Comparison of ENCODE assay signal across 22 cellular contexts in genomic region chr6:143151381-143151780, GRCh38.
"Had no signal": no experiment of that assay in that cellular context is flagged by ENCODE, and none has a peak within 500 bp of the region (broad histone marks: within the 10 kb centered on the region; RNA-seq: fewer than 3 reads in every experiment).

No MANE protein-coding gene starts in this region.

- ATAC-seq: stimulated activated effector memory CD8-positive, alpha-beta T cell treated with anti-CD3 and anti-CD28 coated beads, Interleukin-12 subunit alpha, Interleukin-12 subunit beta, amount 100 ng/mL, for 72 hours; stimulated activated memory B cell treated with anti-CD40 and anti-IgM and Interleukin-4, amounts not matched to agents 10 μg/mL and 1 μg/mL and 100 μg/mL, for 72 hours; stimulated activated naive B cell treated with anti-CD40 and anti-IgM and Interleukin-4, amounts not matched to agents 10 μg/mL and 1 μg/mL and 100 μg/mL, for 72 hours; stimulated activated naive CD8-positive, alpha-beta T cell treated with anti-CD3 and anti-CD28 coated beads, Interleukin-15, amount 100 ng/mL, for 72 hours; stimulated activated naive CD8-positive, alpha-beta T cell treated with anti-CD3 and anti-CD28 coated beads, Interleukin-15, Interleukin-2, amounts not matched to agents 100 U/mL and 50 U/mL, for 24 hours; upper lobe of right lung had no signal

- DNase-seq: stimulated activated CD4-positive, alpha-beta T cell treated with anti-CD3 and anti-CD28 coated beads, Interleukin-2, amount 100 ng/mL, for 48 hours; stimulated activated CD4-positive, alpha-beta T cell treated with anti-CD3 and anti-CD28 coated beads, Interleukin-4, amount 100 ng/mL, for 1 hour; stimulated activated CD4-positive, alpha-beta T cell treated with anti-CD3 and anti-CD28 coated beads, Interleukin-4, amount 100 ng/mL, for 24 hours; stimulated activated CD4-positive, alpha-beta T cell treated with anti-CD3 and anti-CD28 coated beads, Interleukin-4, amount 100 ng/mL, for 4 hours; stimulated activated CD8-positive, alpha-beta memory T cell treated with anti-CD3 and anti-CD28 coated beads, Interleukin-4, amount 100 ng/mL, for 48 hours; stimulated activated naive B cell treated with anti-CD40 and anti-IgM and Interleukin-4, amounts not matched to agents 10 μg/mL and 1 μg/mL and 100 μg/mL, for 72 hours; stimulated activated naive CD4-positive, alpha-beta T cell; stimulated activated naive CD4-positive, alpha-beta T cell treated with Interleukin-2 at 50 U/mL for 16 hours; stimulated activated naive CD8-positive, alpha-beta T cell treated with anti-CD3 and anti-CD28 coated beads, Interleukin-15, amount 100 ng/mL, for 72 hours; stimulated activated naive CD8-positive, alpha-beta T cell treated with anti-CD3 and anti-CD28 coated beads, Interleukin-15, Interleukin-2, amounts not matched to agents 100 U/mL and 50 U/mL, for 24 hours; stomach; substantia nigra; testis; thyroid gland; tibial artery; transverse colon; trophoblast cell; upper lobe of left lung; upper lobe of right lung; uterus had no signal
